1 cellular context compared by ENCODE assay signal in the genomic region with DNA sequence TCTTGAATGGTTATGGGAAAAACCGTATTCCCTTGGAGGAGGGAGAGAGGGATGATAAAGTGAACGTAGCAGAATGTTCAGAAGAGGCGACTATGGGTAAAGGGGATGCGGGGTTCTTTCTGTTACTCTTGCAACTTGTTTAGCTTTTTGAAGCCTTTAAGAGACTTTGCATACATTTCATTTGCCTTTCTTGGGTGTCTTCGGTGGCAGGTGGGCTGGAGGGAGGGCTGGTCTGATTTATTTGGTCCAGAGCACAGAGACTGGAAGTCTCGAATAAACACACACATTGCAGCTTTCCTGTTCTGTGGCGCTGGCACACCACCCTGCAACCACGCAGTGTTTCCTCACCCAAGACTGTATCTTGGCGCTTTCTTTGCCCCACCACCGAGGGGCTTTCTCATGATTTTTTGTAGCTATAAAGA.
TF ChIP-seq lines count a peak whose summit lies in the region.

No MANE protein-coding gene starts in this region.

TF ChIP-seq in WTC11, 78 proteins besides CTCF, POLR2A, EP300 and RAD21 (continued from another document):
- TF ChIP-seq, protein P1, sequence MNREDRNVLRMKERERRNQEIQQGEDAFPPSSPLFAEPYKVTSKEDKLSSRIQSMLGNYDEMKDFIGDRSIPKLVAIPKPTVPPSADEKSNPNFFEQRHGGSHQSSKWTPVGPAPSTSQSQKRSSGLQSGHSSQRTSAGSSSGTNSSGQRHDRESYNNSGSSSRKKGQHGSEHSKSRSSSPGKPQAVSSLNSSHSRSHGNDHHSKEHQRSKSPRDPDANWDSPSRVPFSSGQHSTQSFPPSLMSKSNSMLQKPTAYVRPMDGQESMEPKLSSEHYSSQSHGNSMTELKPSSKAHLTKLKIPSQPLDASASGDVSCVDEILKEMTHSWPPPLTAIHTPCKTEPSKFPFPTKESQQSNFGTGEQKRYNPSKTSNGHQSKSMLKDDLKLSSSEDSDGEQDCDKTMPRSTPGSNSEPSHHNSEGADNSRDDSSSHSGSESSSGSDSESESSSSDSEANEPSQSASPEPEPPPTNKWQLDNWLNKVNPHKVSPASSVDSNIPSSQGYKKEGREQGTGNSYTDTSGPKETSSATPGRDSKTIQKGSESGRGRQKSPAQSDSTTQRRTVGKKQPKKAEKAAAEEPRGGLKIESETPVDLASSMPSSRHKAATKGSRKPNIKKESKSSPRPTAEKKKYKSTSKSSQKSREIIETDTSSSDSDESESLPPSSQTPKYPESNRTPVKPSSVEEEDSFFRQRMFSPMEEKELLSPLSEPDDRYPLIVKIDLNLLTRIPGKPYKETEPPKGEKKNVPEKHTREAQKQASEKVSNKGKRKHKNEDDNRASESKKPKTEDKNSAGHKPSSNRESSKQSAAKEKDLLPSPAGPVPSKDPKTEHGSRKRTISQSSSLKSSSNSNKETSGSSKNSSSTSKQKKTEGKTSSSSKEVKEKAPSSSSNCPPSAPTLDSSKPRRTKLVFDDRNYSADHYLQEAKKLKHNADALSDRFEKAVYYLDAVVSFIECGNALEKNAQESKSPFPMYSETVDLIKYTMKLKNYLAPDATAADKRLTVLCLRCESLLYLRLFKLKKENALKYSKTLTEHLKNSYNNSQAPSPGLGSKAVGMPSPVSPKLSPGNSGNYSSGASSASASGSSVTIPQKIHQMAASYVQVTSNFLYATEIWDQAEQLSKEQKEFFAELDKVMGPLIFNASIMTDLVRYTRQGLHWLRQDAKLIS (CRISPR knock-in tag; IDR thresholded peaks at IDR 0.05; ENCODE audit: borderline replicate concordance), result no peak
- TF ChIP-seq NR3C1 (CRISPR knock-in tag; conservative IDR thresholded peaks at IDR 0.05; ENCODE audit: low read depth) (no peak), RELA (CRISPR knock-in tag; IDR thresholded peaks at IDR 0.05; ENCODE audit: borderline replicate concordance) (no peak), ZNF671 (CRISPR knock-in tag; IDR thresholded peaks at IDR 0.05) (no peak)
